Comparison of ENCODE assay signal across 12 cellular contexts in the genomic region with DNA sequence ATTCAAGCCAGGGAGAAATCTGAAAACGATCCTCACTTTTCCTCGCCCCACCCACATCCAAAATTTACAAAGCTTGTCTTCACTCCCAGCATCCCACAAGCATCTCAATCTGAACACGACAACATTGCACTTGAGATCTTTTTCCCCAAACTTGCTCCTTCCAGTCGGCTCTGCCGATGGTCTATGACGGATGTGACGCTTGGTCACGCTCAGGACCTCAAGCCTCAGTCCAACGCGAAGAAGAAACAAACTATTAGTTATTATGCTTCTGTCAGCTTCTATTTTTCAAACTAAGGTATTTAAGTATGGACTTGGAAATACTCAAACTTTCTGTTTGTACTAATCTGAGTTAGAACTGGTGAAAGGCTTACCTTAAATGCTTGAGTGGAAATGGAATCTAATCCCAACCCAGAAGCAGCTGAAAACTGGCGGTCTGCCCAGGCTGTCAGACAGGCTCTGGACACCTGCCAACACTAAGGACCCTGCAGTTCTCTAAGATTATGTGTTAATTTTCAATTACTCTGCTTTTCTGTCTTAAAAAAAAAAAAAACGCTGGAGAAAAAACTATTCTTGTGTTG.
DNase-seq lines count a peak whose midpoint lies in the region; ATAC-seq, FAIRE-seq and TF ChIP-seq lines count a peak whose summit lies in the region.
"Had no signal": no experiment of that assay in that cellular context is flagged by ENCODE, and none has a peak within 500 bp of the region (broad histone marks: within the 10 kb centered on the region; RNA-seq: fewer than 3 reads in every experiment).

No MANE protein-coding gene starts in this region.

- WGBS in heart left ventricle, 4 donors, result 49 to 61% (median 57%) methylated on average over 12 of the region's 12 CpGs
- WGBS in small intestine, 3 donors, result 64 to 86% (median 81%) methylated on average over 12 of the region's 12 CpGs

- no peak for ATAC-seq in heart left ventricle
- no peak for ATAC-seq in Right ventricle myocardium inferior

- TF ChIP-seq CTCF in heart left ventricle (IDR thresholded peaks at IDR 0.05) (no peak), tibial artery (IDR thresholded peaks at IDR 0.05) (no peak)

- no peak for FAIRE-seq in small intestine (lab: Jason Lieb, UNC)
- FAIRE-seq: GM12892 had no signal

- H3K27ac ChIP-seq in heart left ventricle, result no peak overlapping the region
- no peak overlapping the region for H3K27ac ChIP-seq in small intestine (ENCODE audit: low read depth in 1 of 2, low read length in 1 of 2)
- H3K27ac ChIP-seq in tibial artery, result no peak overlapping the region
- H3K27ac ChIP-seq: vagina, VCaP had no signal

- DNase-seq in heart left ventricle, result peak in 3 of 5 donors; percentile 24 to 50 (median 25)
- no peak for DNase-seq in Right ventricle myocardium inferior (ENCODE audit: missing footprints)
- DNase-seq in NCI-H82 (lab: John Stamatoyannopoulos, UW), result peak; percentile 89
- peak; percentile 16 for DNase-seq in foreskin melanocyte
- no peak for DNase-seq in COLO829 (ENCODE audit: low spot score)
- no peak for DNase-seq in small intestine
- DNase-seq in stimulated activated naive CD4-positive, alpha-beta T cell (lab: John Stamatoyannopoulos, UW), result no peak
- no peak for DNase-seq in tibial artery
- DNase-seq: stimulated activated CD4-positive, alpha-beta T cell treated with anti-CD3 and anti-CD28 coated beads, Interleukin-2, amount 100 ng/mL, for 24 hours had no signal

- peaks cover 0 to 22% (median 9%) of the 10 kb centered on the region in 12 donors for H3K9me3 ChIP-seq in heart left ventricle
- H3K9me3 ChIP-seq in small intestine (ENCODE audit: control insufficient read depth, low read depth), result no peaks in the 10 kb centered on the region
- peaks cover 0 to 16% (median 13%) of the 10 kb centered on the region in 3 donors for H3K9me3 ChIP-seq in tibial artery
- H3K9me3 ChIP-seq: vagina had no signal

- H3K4me1 ChIP-seq in heart left ventricle (peaks cover 0 to 4% (median 0%) of the 10 kb centered on the region in 12 donors), small intestine (ENCODE audit: control insufficient read depth in 2 of 2, insufficient read depth in 1 of 2, low read depth in 1 of 2, low read length in 1 of 2) (no peaks in the 10 kb centered on the region), tibial artery (peaks cover 0 to 4% (median 0%) of the 10 kb centered on the region in 4 donors)
- H3K4me1 ChIP-seq: vagina had no signal

- H3K36me3 ChIP-seq in heart left ventricle, result peaks cover 0 to 11% (median 0%) of the 10 kb centered on the region in 9 donors
- H3K36me3 ChIP-seq in small intestine (ENCODE audit: control insufficient read depth in 2 of 2, insufficient read depth in 2 of 2, low read length in 2 of 2), result no peaks in the 10 kb centered on the region
- H3K36me3 ChIP-seq in tibial artery, result peaks cover 0 to 13% (median 0%) of the 10 kb centered on the region in 3 donors

- H3K27me3 ChIP-seq in heart left ventricle, result no peaks in the 10 kb centered on the region
- no peaks in the 10 kb centered on the region for H3K27me3 ChIP-seq in small intestine (ENCODE audit: control insufficient read depth in 2 of 2, insufficient read depth in 2 of 2, low read length in 2 of 2)
- no peaks in the 10 kb centered on the region for H3K27me3 ChIP-seq in tibial artery
- H3K27me3 ChIP-seq: vagina had no signal

- no peak for TF ChIP-seq POLR2A in heart left ventricle (IDR thresholded peaks at IDR 0.05)

- H3K4me3 ChIP-seq in heart left ventricle, result no peak overlapping the region
- no peak overlapping the region for H3K4me3 ChIP-seq in small intestine (ENCODE audit: low read depth in 1 of 2, low read length in 2 of 2)
- no peak overlapping the region for H3K4me3 ChIP-seq in tibial artery
- H3K4me3 ChIP-seq: vagina had no signal

- intact Hi-C loops in heart left ventricle (cut with DNase I), result no loop called here
- intact Hi-C loops in Right ventricle myocardium inferior (cut with DNase I), result no loop called here
- intact Hi-C loops in tibial artery (cut with DNase I; ENCODE audit: low total_unique reads), result no loop called here

Comparison
In these comparisons a context has a peak if more than half of its experiments do, and no peak if none do; other contexts are left out.
1. DNase-seq: peak in heart left ventricle (3 of 5), NCI-H82 (single experiment) and foreskin melanocyte (single experiment); none in Right ventricle myocardium inferior (single experiment), COLO829 (single experiment), small intestine (single experiment), stimulated activated naive CD4-positive, alpha-beta T cell (0 of 6) and tibial artery (0 of 2).